Comparison of ENCODE assay signal across 28 cellular contexts in the genomic region with DNA sequence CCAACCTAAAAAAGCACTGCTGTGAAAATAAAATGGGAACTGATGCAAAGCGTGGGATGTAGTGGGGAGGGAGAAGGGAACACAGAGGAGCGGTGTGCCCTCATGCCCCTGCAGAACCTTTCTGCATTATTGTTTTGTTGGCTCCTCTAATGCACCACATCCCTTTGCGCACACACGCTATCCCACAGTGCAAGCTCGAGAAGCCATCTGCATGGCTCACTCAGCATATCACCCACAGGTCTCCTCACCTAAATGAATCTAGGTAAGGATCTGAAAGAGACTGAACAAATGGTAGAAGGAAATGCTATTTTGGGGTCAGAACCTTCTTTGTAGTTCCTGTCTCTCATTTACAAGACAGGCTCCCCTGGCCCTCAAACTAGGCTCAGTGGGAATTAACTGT.
"Had no signal": no experiment of that assay in that cellular context is flagged by ENCODE, and none has a peak within 500 bp of the region (broad histone marks: within the 10 kb centered on the region; RNA-seq: fewer than 3 reads in every experiment).

No MANE protein-coding gene starts in this region.

- H3K9me3 Mint-ChIP-seq: dendritic cell treated with granulocyte-macrophage colony-stimulating factor and Interleukin-4, amounts not matched to agents 40 ng/mL and 50 ng/mL, for 4 days; endodermal cell; mesothelial cell of epicardium; naive thymus-derived CD8-positive, alpha-beta T cell had no signal

- FAIRE-seq: endometrium, islet of Langerhans, keratinocyte had no signal

- H3K4me3 Mint-ChIP-seq: dendritic cell treated with granulocyte-macrophage colony-stimulating factor and Interleukin-4, amounts not matched to agents 40 ng/mL and 50 ng/mL, for 4 days; effector memory CD8-positive, alpha-beta T cell; endodermal cell; mesothelial cell of epicardium; naive B cell; naive thymus-derived CD8-positive, alpha-beta T cell had no signal

- H3K4me1 Mint-ChIP-seq: mesothelial cell of epicardium; naive B cell; naive thymus-derived CD8-positive, alpha-beta T cell had no signal

- H3K27ac Mint-ChIP-seq: dendritic cell treated with granulocyte-macrophage colony-stimulating factor and Interleukin-4, amounts not matched to agents 40 ng/mL and 50 ng/mL, for 4 days; effector memory CD8-positive, alpha-beta T cell; endodermal cell; mesothelial cell of epicardium; naive B cell; naive thymus-derived CD8-positive, alpha-beta T cell had no signal

- H3K36me3 ChIP-seq: colonic mucosa, esophagus squamous epithelium, gastrocnemius medialis, heart right ventricle, left lung, lower lobe of right lung had no signal

- H3K27me3 ChIP-seq: colonic mucosa, esophagus squamous epithelium, gastrocnemius medialis, heart right ventricle had no signal

- ATAC-seq: effector memory CD8-positive, alpha-beta T cell; esophagus mucosa; gastrocnemius medialis; heart right ventricle; left colon; left lung; left ventricle myocardium superior; lower lobe of right lung; mucosa of descending colon; naive thymus-derived CD8-positive, alpha-beta T cell had no signal

- DNase-seq: colonic mucosa; cortex of kidney; effector CD8-positive, alpha-beta T cell; effector memory CD8-positive, alpha-beta T cell; endodermal cell; erythroblast; esophagus squamous epithelium; foreskin fibroblast; foreskin melanocyte; gastrocnemius medialis; glutamatergic neuron; head of caudate nucleus; heart right ventricle; hippocampal formation; left colon; left lung; left ventricle myocardium superior; lower lobe of right lung; mesenchymal stem cell; mucosa of descending colon; naive B cell; naive thymus-derived CD8-positive, alpha-beta T cell had no signal

- H3K4me3 ChIP-seq: colonic mucosa, esophagus squamous epithelium, gastrocnemius medialis, heart right ventricle, left lung, lower lobe of right lung, mucosa of descending colon had no signal

- H3K27me3 Mint-ChIP-seq: dendritic cell treated with granulocyte-macrophage colony-stimulating factor and Interleukin-4, amounts not matched to agents 40 ng/mL and 50 ng/mL, for 4 days; effector memory CD8-positive, alpha-beta T cell had no signal

- H3K36me3 Mint-ChIP-seq: mesothelial cell of epicardium; naive B cell; naive thymus-derived CD8-positive, alpha-beta T cell had no signal
